ENCODE assay signal across 8 cellular contexts in the genomic region with DNA sequence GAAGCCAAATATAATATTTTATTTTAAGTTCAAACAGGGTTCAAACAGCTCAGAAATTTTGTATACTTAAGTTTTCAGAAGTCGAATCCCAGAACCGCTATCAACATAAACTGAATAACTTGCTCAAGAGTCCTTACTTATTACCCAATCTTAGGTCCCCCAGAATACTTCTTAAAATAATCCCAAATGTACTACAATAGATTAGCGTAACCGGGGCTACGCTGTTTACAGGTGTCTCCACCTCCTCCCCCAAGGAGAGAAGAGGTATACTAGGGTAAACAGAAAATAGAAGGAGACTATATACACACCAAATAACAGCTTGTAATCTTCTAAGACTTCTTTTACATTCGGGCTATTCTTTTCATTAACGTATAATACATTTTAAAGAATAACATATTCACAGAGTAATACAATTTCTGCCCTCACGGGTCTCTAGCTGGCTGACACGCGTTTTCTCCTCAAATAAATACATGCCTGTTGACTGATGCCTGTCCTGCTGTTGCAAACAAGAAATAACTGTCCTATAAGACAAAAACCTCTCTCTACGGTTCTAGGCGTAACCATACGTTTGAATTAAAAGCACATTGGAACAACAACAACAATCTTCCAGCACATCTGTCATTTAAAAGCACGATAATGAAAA. TPM values are rescaled to one million over a fixed set of nuclear protein-coding genes. Genes with fewer than 3 reads are reported as not detected.
DNase-seq lines count a peak whose midpoint lies in the region; FAIRE-seq and TF ChIP-seq lines count a peak whose summit lies in the region.

No MANE protein-coding gene starts in this region.

- H3K36me3 ChIP-seq in ACC112 (ENCODE audit: insufficient read depth, low read length), result no peaks in the 10 kb centered on the region
- no peaks in the 10 kb centered on the region for H3K36me3 ChIP-seq in esophagus (ENCODE audit: control insufficient read depth in 2 of 2, insufficient read depth in 2 of 2, low read length in 1 of 2)
- H3K36me3 ChIP-seq in neutrophil, result no peaks in the 10 kb centered on the region

- WGBS in esophagus, 2 donors, result 4% methylated on average over 14 of the region's 14 CpGs

- DNase-seq in GM18507 (ENCODE audit: extremely low spot score, insufficient read length, low read depth) (no peak), SK-MEL-5 (ENCODE audit: low read depth, low spot score) (peak; percentile 38), NCI-H146 (lab: John Stamatoyannopoulos, UW) (no peak), GDM1 (lab: John Stamatoyannopoulos, UW) (no peak), NCI-H2029 (lab: John Stamatoyannopoulos, UW) (no peak)

- H3K27me3 ChIP-seq in ACC112 (ENCODE audit: insufficient read depth, low read length), result no peaks in the 10 kb centered on the region
- H3K27me3 ChIP-seq in esophagus (ENCODE audit: control insufficient read depth in 1 of 2, insufficient read depth in 2 of 2, low read length in 2 of 2), result no peaks in the 10 kb centered on the region
- no peaks in the 10 kb centered on the region for H3K27me3 ChIP-seq in neutrophil

- no peaks in the 10 kb centered on the region for H3K9me3 ChIP-seq in esophagus (ENCODE audit: control insufficient read depth in 2 of 2, insufficient read depth in 1 of 2, low read depth in 1 of 2, low read length in 1 of 2)
- H3K9me3 ChIP-seq in neutrophil, result no peaks in the 10 kb centered on the region

- in situ Hi-C loops in SK-MEL-5 (cut with HindIII; ENCODE audit: low pct_unique_long_range_greater_than_20kb, low sequenced_read_pairs), result no loop called here

- H3K4me1 ChIP-seq in ACC112 (ENCODE audit: control insufficient read depth, insufficient read depth, low read length, unreplicated experiment), result peaks cover 28% of the 10 kb centered on the region
- no peaks in the 10 kb centered on the region for H3K4me1 ChIP-seq in esophagus (ENCODE audit: control insufficient read depth in 2 of 2, insufficient read depth in 2 of 2, low read length in 1 of 2)
- H3K4me1 ChIP-seq in neutrophil (ENCODE audit: control insufficient read depth in 1 of 2, insufficient read depth in 1 of 2, low read depth in 1 of 2, low read length in 1 of 2), result peaks cover 48 to 56% of the 10 kb centered on the region in 2 experiments

- FAIRE-seq in GM18507 (lab: Jason Lieb, UNC), result peak; percentile 42

- peaks cover 46% of the 10 kb centered on the region for H3K79me2 ChIP-seq in ACC112 (ENCODE audit: control insufficient read depth, insufficient read depth, low read length, unreplicated experiment)

- H3K27ac ChIP-seq in ACC112 (ENCODE audit: low read depth, low read length) (peak overlapping the region; percentile 75), esophagus (ENCODE audit: low read depth in 2 of 2, low read length in 1 of 2) (peak overlapping the region in 1 of 2 donors; percentile 98), neutrophil (peak overlapping the region; percentile 94)

- H3K4me3 ChIP-seq in ACC112 (ENCODE audit: low read depth, low read length) (peak overlapping the region; percentile 98), esophagus (ENCODE audit: low read depth in 1 of 2, low read length in 2 of 2) (peak overlapping the region; percentile 77 to 95), neutrophil (ENCODE audit: low read depth in 1 of 2, low read length in 1 of 2) (peak overlapping the region; percentile 86 to 99)

- no peak for TF ChIP-seq CTCF in neutrophil (IDR thresholded peaks at IDR 0.05)

- H2AFZ ChIP-seq in ACC112 (ENCODE audit: low read length, unreplicated experiment), result peak overlapping the region; percentile 73

RNA-seq across cellular contexts. Expression of gene DENND4A, which starts 1.3 kb away (rescaled TPM):
- 10.4 and 13.0 TPM in 2 replicates for total RNA-seq in SK-MEL-5 (2014; rRNA removed; shearing (Covaris generic))
- 6.2 and 8.0 TPM in 2 replicates for polyA plus RNA-seq in SK-MEL-5 (2015; cell fraction: cytosol; rRNA removed)
- 10.2 and 11.8 TPM in 2 replicates for polyA plus RNA-seq in SK-MEL-5 (2015; cell fraction: nucleus; rRNA removed)
- 1 to 10 TPM; 2.6 to 3.2 TPM for polyA plus RNA-seq in esophagus
